In genomic region chr6:105560611-105561066, GRCh38 we compare ENCODE assay signal across 11 cellular contexts.
DNase-seq lines count a peak whose midpoint lies in the region; ATAC-seq and TF ChIP-seq lines count a peak whose summit lies in the region.
"Had no signal": no experiment of that assay in that cellular context is flagged by ENCODE, and none has a peak within 500 bp of the region (broad histone marks: within the 10 kb centered on the region; RNA-seq: fewer than 3 reads in every experiment).

No MANE protein-coding gene starts in this region.

- H3K4me1 ChIP-seq in upper lobe of right lung (no peaks in the 10 kb centered on the region), endodermal cell (ENCODE audit: control insufficient read depth, insufficient read depth, low read length) (no peaks in the 10 kb centered on the region)

- no peaks in the 10 kb centered on the region for H3K9me3 ChIP-seq in upper lobe of right lung
- H3K9me3 ChIP-seq in endodermal cell (ENCODE audit: control insufficient read depth, low read length), result peaks cover 16% of the 10 kb centered on the region

- H3K9me3 Mint-ChIP-seq in endodermal cell, result peaks cover 13% of the 10 kb centered on the region

- ATAC-seq in GM18519 (IDR thresholded peaks at IDR 0.05; ENCODE audit: low FRiP score, unreplicated experiment), result peak; percentile 98
- ATAC-seq in GM21576 (IDR thresholded peaks at IDR 0.05; ENCODE audit: unreplicated experiment), result peak; percentile 73
- ATAC-seq in HG03520 (IDR thresholded peaks at IDR 0.05; ENCODE audit: unreplicated experiment), result peak; percentile 98
- no peak for ATAC-seq in HG02938 (IDR thresholded peaks at IDR 0.05; ENCODE audit: unreplicated experiment)
- no peak for ATAC-seq in upper lobe of right lung
- ATAC-seq: sciatic nerve had no signal

- intact Hi-C loops in upper lobe of right lung (cut with DNase I), result no loop called here

- DNase-seq in fibroblast of mammary gland (ENCODE audit: low read depth) (peak; percentile 77), upper lobe of right lung (no peak), DMS114 treated with DMSO at 0.1 percent for 48 hours (lab: John Stamatoyannopoulos, UW; ENCODE audit: unreplicated experiment) (no peak), endodermal cell (no peak)
- DNase-seq: activated CD8-positive, alpha-beta memory T cell treated with anti-CD3 and anti-CD28 coated beads, Interleukin-2, amount 50 U/mL, for 48 hours; NCI-H446 treated with DMSO at 0.1 percent for 48 hours had no signal

- 67 to 95% methylated on average over 1 to 2 of the region's 2 CpGs for WGBS in endodermal cell (ENCODE audit: insufficient coverage in 1 of 2, insufficient read length in 1 of 2), 2 experiments

- no peak overlapping the region for H3K9ac ChIP-seq in endodermal cell (ENCODE audit: extremely low read depth, low read length, poor library complexity, severe bottlenecking)

- H3K27me3 ChIP-seq in upper lobe of right lung, result no peaks in the 10 kb centered on the region
- no peaks in the 10 kb centered on the region for H3K27me3 ChIP-seq in endodermal cell (ENCODE audit: control insufficient read depth, insufficient read depth, low read length, poor library complexity, severe bottlenecking)

- no peaks in the 10 kb centered on the region for H3K36me3 Mint-ChIP-seq in endodermal cell (ENCODE audit: low read depth)

- no peak overlapping the region for H3K4me3 Mint-ChIP-seq in endodermal cell

- TF ChIP-seq CTCF in fibroblast of mammary gland (conservative IDR thresholded peaks at IDR 0.05; ENCODE audit: control insufficient read depth, insufficient read depth, low read depth, low read length) (no peak), upper lobe of right lung (IDR thresholded peaks at IDR 0.05) (no peak), endodermal cell (conservative IDR thresholded peaks at IDR 0.05) (no peak)

- H3K36me3 ChIP-seq in upper lobe of right lung (no peaks in the 10 kb centered on the region), endodermal cell (ENCODE audit: control insufficient read depth, insufficient read depth, low read length) (no peaks in the 10 kb centered on the region)

- H3K4me3 ChIP-seq in fibroblast of mammary gland (ENCODE audit: control insufficient read depth, low read depth, low read length) (no peak overlapping the region), upper lobe of right lung (no peak overlapping the region), endodermal cell (ENCODE audit: low read length) (no peak overlapping the region)

- H3K27ac Mint-ChIP-seq in endodermal cell, result no peak overlapping the region

- H3K27ac ChIP-seq in upper lobe of right lung, result no peak overlapping the region
- H3K27ac ChIP-seq in endodermal cell (ENCODE audit: low read depth, low read length), result no peak overlapping the region

- no peaks in the 10 kb centered on the region for H3K4me1 Mint-ChIP-seq in endodermal cell

- no peaks in the 10 kb centered on the region for H3K27me3 Mint-ChIP-seq in endodermal cell (ENCODE audit: insufficient read depth)

Comparison
In these comparisons a context has a peak if more than half of its experiments do, and no peak if none do; other contexts are left out.
1. ATAC-seq: peak in GM18519 (single experiment), GM21576 (single experiment) and HG03520 (single experiment); none in HG02938 (single experiment) and upper lobe of right lung (single experiment).